Comparison of ENCODE assay signal across 13 cellular contexts in the genomic region with DNA sequence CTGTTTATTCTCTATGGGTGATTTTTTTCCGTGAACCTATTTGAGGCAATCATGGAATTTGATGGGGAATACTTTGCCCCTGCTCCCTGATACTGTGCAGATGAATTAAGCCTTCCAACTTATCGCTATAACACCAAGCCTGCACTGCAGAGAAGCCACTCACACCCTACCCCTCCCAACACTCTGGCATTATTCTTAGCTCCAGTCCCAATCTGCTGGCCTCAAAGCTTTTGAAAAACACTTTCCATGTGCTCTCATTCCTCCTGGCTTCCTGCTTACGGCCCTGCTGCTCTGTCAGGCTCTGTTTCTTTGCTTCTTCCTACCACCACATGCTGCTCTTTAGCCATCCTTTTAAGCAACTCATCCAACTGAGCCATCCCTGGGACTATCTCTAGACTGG.
DNase-seq lines count a peak whose midpoint lies in the region; ATAC-seq and TF ChIP-seq lines count a peak whose summit lies in the region.
"Had no signal": no experiment of that assay in that cellular context is flagged by ENCODE, and none has a peak within 500 bp of the region (broad histone marks: within the 10 kb centered on the region; RNA-seq: fewer than 3 reads in every experiment).

No MANE protein-coding gene starts in this region.

- H3K27me3 ChIP-seq in AG04450 (ENCODE audit: control insufficient read depth, insufficient read depth, low read length) (no peaks in the 10 kb centered on the region), heart left ventricle (no peaks in the 10 kb centered on the region), right atrium auricular region (no peaks in the 10 kb centered on the region)
- H3K27me3 ChIP-seq: BE2C had no signal

- CTCF ChIA-PET in AG04450 (lab: Charles Lee): interaction anchor here (1.0 to 1.4 kb wide), 3 partner anchors 10 to 223 kb away, joined by 3 to 4 read pairs (median 4); no protein-coding TSS in a partner anchor

- DNase-seq in AG04450 (ENCODE audit: low read depth, low spot score): no peak
- no peak for DNase-seq in heart left ventricle
- DNase-seq in right atrium auricular region (ENCODE audit: low spot score): no peak
- no peak for DNase-seq in substantia nigra (lab: John Stamatoyannopoulos, UW)
- DNase-seq in RKO (ENCODE audit: low spot score): no peak
- DNase-seq: BE2C; CD4-positive, alpha-beta memory T cell; HCEC 1CT; HFFc6 had no signal

- H3K36me3 ChIP-seq in KOPT-K1 (ENCODE audit: insufficient read depth, low read length): no peaks in the 10 kb centered on the region
- H3K36me3 ChIP-seq in heart left ventricle: no peaks in the 10 kb centered on the region
- no peaks in the 10 kb centered on the region for H3K36me3 ChIP-seq in right atrium auricular region
- H3K36me3 ChIP-seq: BE2C had no signal

- H3K9me3 ChIP-seq in AG04450 (ENCODE audit: control insufficient read depth, insufficient read depth, low read length): no peaks in the 10 kb centered on the region
- no peaks in the 10 kb centered on the region for H3K9me3 ChIP-seq in KOPT-K1 (ENCODE audit: insufficient read depth, low read length, poor library complexity, severe bottlenecking)
- H3K9me3 ChIP-seq in heart left ventricle: no peaks in the 10 kb centered on the region
- H3K9me3 ChIP-seq in right atrium auricular region: no peaks in the 10 kb centered on the region
- H3K9me3 ChIP-seq: BE2C had no signal

- H3K4me1 ChIP-seq in heart left ventricle: peaks cover 0 to 12% (median 0%) of the 10 kb centered on the region in 12 donors
- H3K4me1 ChIP-seq in right atrium auricular region: peaks cover 0 to 14% of the 10 kb centered on the region in 2 donors

- ATAC-seq in heart left ventricle (peak; percentile 55 to 89 (median 76)), HG03108 (IDR thresholded peaks at IDR 0.05; ENCODE audit: unreplicated experiment) (no peak)
- ATAC-seq: K562 had no signal

- POLR2A ChIA-PET in AG04450 (lab: Yijun Ruan, JAX): no interaction called here

- WGBS in heart left ventricle, 4 donors: 44 to 59% (median 56%) methylated on average over 3 of the region's 3 CpGs

- H3K4me3 ChIP-seq in AG04450 (ENCODE audit: low read depth, low read length) (no peak overlapping the region), heart left ventricle (no peak overlapping the region), right atrium auricular region (no peak overlapping the region)
- H3K4me3 ChIP-seq: K562 had no signal

- H3K27ac ChIP-seq in AG04450 (ENCODE audit: low read depth, low read length) (peak overlapping the region; percentile 31), KOPT-K1 (ENCODE audit: low read depth, low read length, poor library complexity, severe bottlenecking) (peak overlapping the region; percentile 97), heart left ventricle (peak overlapping the region in 5 of 12 donors; percentile 41 to 73 (median 47)), right atrium auricular region (peak overlapping the region; percentile 40 to 45), substantia nigra (ENCODE audit: low read depth, low read length, poor library complexity, severe bottlenecking) (no peak overlapping the region)
- H3K27ac ChIP-seq: C4-2B had no signal

- intact Hi-C loops in heart left ventricle (cut with DNase I): loop anchor here in 6 of 10 donors (5.0 to 10.0 kb wide), 6 partner anchors 118 to 559 kb away; a partner anchor contains a TSS

- TF ChIP-seq CTCF in AG04450 (IDR thresholded peaks at IDR 0.05; ENCODE audit: low read depth, low read length): no peak
- no peak for TF ChIP-seq CTCF in heart left ventricle (IDR thresholded peaks at IDR 0.05)
- no peak for TF ChIP-seq CTCF in right atrium auricular region (IDR thresholded peaks at IDR 0.05)

- TF ChIP-seq POLR2A in heart left ventricle (IDR thresholded peaks at IDR 0.05): no peak
